ENCODE assay signal across 21 cellular contexts in the genomic region with DNA sequence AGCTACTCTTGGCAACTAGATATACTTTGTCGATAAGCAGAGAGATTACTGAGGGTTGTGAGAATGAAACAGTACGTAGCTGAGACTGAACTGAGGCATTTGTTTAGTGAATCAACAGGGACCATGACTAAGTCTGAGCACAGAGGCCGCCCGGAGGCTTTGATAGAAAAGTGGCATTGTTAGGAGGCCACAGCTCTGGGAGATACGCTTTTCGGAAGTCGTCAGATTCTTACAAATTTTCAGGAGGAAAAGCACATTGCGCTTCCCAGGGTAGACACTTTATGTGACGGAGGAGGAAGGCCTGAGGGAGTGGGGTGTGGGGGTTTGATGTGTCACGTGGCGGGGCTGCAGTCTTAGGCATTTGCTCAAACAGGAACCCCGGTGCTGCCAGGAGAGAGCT.
DNase-seq lines count a peak whose midpoint lies in the region; ATAC-seq, FAIRE-seq and TF ChIP-seq lines count a peak whose summit lies in the region.
"Had no signal": no experiment of that assay in that cellular context is flagged by ENCODE, and none has a peak within 500 bp of the region (broad histone marks: within the 10 kb centered on the region; RNA-seq: fewer than 3 reads in every experiment).

No MANE protein-coding gene starts in this region.

- peak overlapping the region; percentile 17 for H3K4me3 Mint-ChIP-seq in neural crest cell
- H3K4me3 Mint-ChIP-seq: activated B cell treated with CpG ODN at 0.5 μM for 24 hours; activated CD4-positive, alpha-beta memory T cell treated with anti-CD3 and anti-CD28 coated beads for 36 hours; nephron had no signal

- DNase-seq in RWPE2 (ENCODE audit: low spot score) (no peak), bronchial epithelial cell (ENCODE audit: low read depth) (peak; percentile 35), neural crest cell (ENCODE audit: low read depth, low spot score) (no peak), substantia nigra (lab: John Stamatoyannopoulos, UW) (peak in 4 of 49 donors; percentile 21 to 61 (median 29)), COLO668 (lab: John Stamatoyannopoulos, UW; ENCODE audit: unreplicated experiment) (no peak)
- DNase-seq: activated B cell treated with CpG ODN at 0.5 μM for 24 hours; activated CD4-positive, alpha-beta memory T cell treated with anti-CD3 and anti-CD28 coated beads for 36 hours; activated naive CD4-positive, alpha-beta T cell; activated T-cell treated with anti-CD3 and anti-CD28 coated beads, Interleukin-2, amount 50 U/mL, for 1 hour; AML-193; esophagus squamous epithelium; glutamatergic neuron; NCI-H1436 treated with DMSO at 0.1 percent for 48 hours; NCI-H774; SJCRH30; stimulated activated CD4-positive, alpha-beta T cell treated with anti-CD3 and anti-CD28 coated beads, Interleukin-15, amount 100 ng/mL, for 24 hours had no signal

- TF ChIP-seq CTCF in RWPE2 (IDR thresholded peaks at IDR 0.05; ENCODE audit: poor library complexity, severe bottlenecking) (no peak), bronchial epithelial cell (IDR thresholded peaks at IDR 0.05; ENCODE audit: insufficient read depth, low read length, severe bottlenecking) (no peak), neural crest cell (conservative IDR thresholded peaks at IDR 0.05) (no peak)

- no peaks in the 10 kb centered on the region for H3K9me3 Mint-ChIP-seq in neural crest cell
- H3K9me3 Mint-ChIP-seq: activated B cell treated with CpG ODN at 0.5 μM for 24 hours; activated CD4-positive, alpha-beta memory T cell treated with anti-CD3 and anti-CD28 coated beads for 36 hours; nephron had no signal

- H3K27ac ChIP-seq in RWPE2 (ENCODE audit: poor library complexity, severe bottlenecking) (no peak overlapping the region), substantia nigra (ENCODE audit: low read depth, low read length, poor library complexity, severe bottlenecking) (peak overlapping the region; percentile 82)
- H3K27ac ChIP-seq: ascending aorta, SJCRH30 had no signal

- H3K36me3 Mint-ChIP-seq in neural crest cell (ENCODE audit: low read depth): no peaks in the 10 kb centered on the region
- H3K36me3 Mint-ChIP-seq: activated CD4-positive, alpha-beta memory T cell treated with anti-CD3 and anti-CD28 coated beads for 36 hours had no signal

- H3K4me1 ChIP-seq in RWPE2 (ENCODE audit: insufficient read depth, poor library complexity, severe bottlenecking): no peaks in the 10 kb centered on the region
- H3K4me1 ChIP-seq: ascending aorta had no signal

- H3K9me3 ChIP-seq in RWPE2 (ENCODE audit: severe bottlenecking): no peaks in the 10 kb centered on the region
- H3K9me3 ChIP-seq: ascending aorta, esophagus squamous epithelium, SJCRH30 had no signal

- peak; percentile 40; the same call in 1 of the 3 replicates for ATAC-seq in RWPE2 (ENCODE audit: low read depth)
- no peak for ATAC-seq in GM18867 (IDR thresholded peaks at IDR 0.05; ENCODE audit: unreplicated experiment)
- no peak for ATAC-seq in GM18868 (IDR thresholded peaks at IDR 0.05; ENCODE audit: unreplicated experiment)

- H3K4me3 ChIP-seq in RWPE2 (ENCODE audit: severe bottlenecking): no peak overlapping the region
- no peak overlapping the region for H3K4me3 ChIP-seq in bronchial epithelial cell (ENCODE audit: low read depth, low read length)
- H3K4me3 ChIP-seq: ascending aorta, esophagus squamous epithelium, SJCRH30 had no signal

- H3K4me1 Mint-ChIP-seq in neural crest cell: peaks cover 60% of the 10 kb centered on the region

- no peaks in the 10 kb centered on the region for H3K36me3 ChIP-seq in RWPE2 (ENCODE audit: low read depth)
- H3K36me3 ChIP-seq in bronchial epithelial cell (ENCODE audit: control insufficient read depth, insufficient read depth, low read length): peaks cover 6% of the 10 kb centered on the region
- H3K36me3 ChIP-seq: ascending aorta, SJCRH30 had no signal

- H3K27me3 ChIP-seq in RWPE2 (ENCODE audit: insufficient read depth, poor library complexity, severe bottlenecking) (no peaks in the 10 kb centered on the region), bronchial epithelial cell (ENCODE audit: control insufficient read depth, insufficient read depth, low read length) (no peaks in the 10 kb centered on the region)
- H3K27me3 ChIP-seq: ascending aorta, esophagus squamous epithelium, SJCRH30 had no signal

- peak overlapping the region; percentile 69 for H3K27ac Mint-ChIP-seq in neural crest cell (ENCODE audit: unreplicated experiment)
- H3K27ac Mint-ChIP-seq: activated B cell treated with CpG ODN at 0.5 μM for 24 hours; activated CD4-positive, alpha-beta memory T cell treated with anti-CD3 and anti-CD28 coated beads for 36 hours; nephron had no signal

- FAIRE-seq in bronchial epithelial cell (lab: Jason Lieb, UNC): no peak
- FAIRE-seq: H1 had no signal

- H3K27me3 Mint-ChIP-seq in neural crest cell (ENCODE audit: low read depth): no peaks in the 10 kb centered on the region
